In genomic region chr1:102852583-102852982, GRCh38 we compare ENCODE assay signal across 17 cellular contexts.
DNase-seq lines count a peak whose midpoint lies in the region; ATAC-seq and TF ChIP-seq lines count a peak whose summit lies in the region.
"Had no signal": no experiment of that assay in that cellular context is flagged by ENCODE, and none has a peak within 500 bp of the region (broad histone marks: within the 10 kb centered on the region; RNA-seq: fewer than 3 reads in every experiment).

No MANE protein-coding gene starts in this region.

- POLR2A ChIA-PET in IMR-90 (lab: Charles Lee; ENCODE audit: unreplicated experiment), result no interaction called here

- WGBS in IMR-90 (ENCODE audit: extremely low coverage in 2 of 2, insufficient read length in 1 of 2), 2 experiments, result no CpG with 5 or more reads among the region's 2 CpGs

- in situ Hi-C loops in IMR-90 (cut with MboI; ENCODE audit: low sequenced_read_pairs) (no loop called here), brain microvascular endothelial cell (cut with HindIII; ENCODE audit: low pct_ligation_motif_present, low sequenced_read_pairs) (no loop called here)

- ATAC-seq in IMR-90 (ENCODE audit: low read depth) (no peak), GM21526 (IDR thresholded peaks at IDR 0.05; ENCODE audit: low FRiP score, unreplicated experiment) (no peak)
- ATAC-seq: activated CD8-positive, alpha-beta T cell treated with anti-CD3 and anti-CD28 coated beads for 36 hours; upper lobe of right lung had no signal

- dilution Hi-C loops in IMR-90 (cut with HindIII; ENCODE audit: low sequenced_read_pairs, unreplicated experiment), result no loop called here

- intact Hi-C loops in IMR-90 (cut with micrococcal nuclease), result no loop called here

- H3K56ac ChIP-seq in IMR-90 (ENCODE audit: extremely low read depth, insufficient read depth, low read length), result no peak overlapping the region

- no peak overlapping the region; a peak in 1 of 4 replicates for H4K8ac ChIP-seq in IMR-90 (ENCODE audit: low read depth in 2 of 2, low read length in 2 of 2)

- no peak overlapping the region for H2AK9ac ChIP-seq in IMR-90 (replicated peaks; ENCODE audit: low read depth, low read length, poor library complexity)

- no peak overlapping the region for H2BK15ac ChIP-seq in IMR-90 (ENCODE audit: low read depth, low read length)

- H2BK20ac ChIP-seq in IMR-90 (ENCODE audit: low read depth, low read length), result peak overlapping the region; percentile 62; the same call in 1 of the 2 replicates

- TF ChIP-seq CTCF in IMR-90 (conservative IDR thresholded peaks at IDR 0.05; ENCODE audit: low read depth, low read length) (0 out of 2 replicates have a peak, but pooled peaks have one; percentile 16), brain microvascular endothelial cell (IDR thresholded peaks at IDR 0.05; ENCODE audit: low read depth, low read length, missing control alignments) (peak; percentile 33)

- DNase-seq in AG08396 (ENCODE audit: low spot score) (peak; percentile 18), IMR-90 (peak; percentile 18), brain microvascular endothelial cell (no peak), myocyte (ENCODE audit: low read depth) (peak; percentile 57), dedifferentiated amniotic fluid mesenchymal stem cell (ENCODE audit: extremely low spot score) (no peak), NCI-H2107 treated with DMSO at 0.1 percent for 48 hours (lab: John Stamatoyannopoulos, UW; ENCODE audit: unreplicated experiment) (no peak), NCI-H1417 treated with DMSO at 0.1 percent for 48 hours (lab: John Stamatoyannopoulos, UW) (no peak)
- DNase-seq: activated CD8-positive, alpha-beta T cell treated with anti-CD3 and anti-CD28 coated beads for 36 hours; activated naive CD8-positive, alpha-beta T cell treated with anti-CD3 and anti-CD28 coated beads, Interleukin-2, amount 10 ng/mL, durations not matched to agents 7 days and 5 days; activated T-cell treated with anti-CD3 and anti-CD28 coated beads, Interleukin-2, amount 50 U/mL, for 48 hours; Caco-2; NCI-H2081; posterior cingulate gyrus; stimulated activated CD4-positive, alpha-beta T cell treated with anti-CD3 and anti-CD28 coated beads, Interleukin-12 subunit alpha, Interleukin-12 subunit beta, amount 100 ng/mL, for 4 hours; stimulated activated naive CD4-positive, alpha-beta T cell treated with Interleukin-2 at 50 U/mL for 16 hours; upper lobe of right lung had no signal

- no peaks in the 10 kb centered on the region for H3K36me3 ChIP-seq in IMR-90 (ENCODE audit: control insufficient read depth, insufficient read depth, low read length)
- no peaks in the 10 kb centered on the region for H3K36me3 ChIP-seq in brain microvascular endothelial cell (replicated peaks)
- H3K36me3 ChIP-seq: upper lobe of right lung had no signal

- H3K9me3 ChIP-seq in IMR-90 (ENCODE audit: control insufficient read depth, insufficient read depth, low read length), result peaks cover 3% of the 10 kb centered on the region
- H3K9me3 ChIP-seq: Caco-2, upper lobe of right lung had no signal

- H4K91ac ChIP-seq in IMR-90 (ENCODE audit: insufficient read depth, low read depth, low read length), result no peak overlapping the region

- H2BK5ac ChIP-seq in IMR-90 (ENCODE audit: low read depth, low read length, poor library complexity, severe bottlenecking), result no peak overlapping the region

- H3K14ac ChIP-seq in IMR-90 (replicated peaks; ENCODE audit: low read depth, low read length), result peak overlapping the region; percentile 61; the same call in 1 of the 2 replicates

- no peak overlapping the region for H2AK5ac ChIP-seq in IMR-90 (ENCODE audit: low read depth, low read length)

- peaks cover 4% of the 10 kb centered on the region; the same call in 1 of the 2 replicates for H3K9me1 ChIP-seq in IMR-90 (ENCODE audit: insufficient read depth, low read length)

- TF ChIP-seq RAD21 in IMR-90 (IDR thresholded peaks at IDR 0.05; ENCODE audit: low read length), result no peak

- peak overlapping the region; percentile 42 for H2BK120ac ChIP-seq in IMR-90 (ENCODE audit: low read depth, low read length)

- H3K18ac ChIP-seq in IMR-90 (ENCODE audit: low read depth, low read length), result no peak overlapping the region

- H3K79me1 ChIP-seq in IMR-90 (ENCODE audit: low read depth in 1 of 2, low read length in 2 of 2), result no peaks in the 10 kb centered on the region

- H3K27ac ChIP-seq in IMR-90 (ENCODE audit: insufficient read depth, low read length), result no peak overlapping the region
- H3K27ac ChIP-seq in brain microvascular endothelial cell, result no peak overlapping the region
- H3K27ac ChIP-seq: upper lobe of right lung had no signal

- H4K20me1 ChIP-seq in IMR-90 (ENCODE audit: insufficient read depth, low read length), result no peaks in the 10 kb centered on the region

- TF ChIP-seq POLR2A in IMR-90 (IDR thresholded peaks at IDR 0.05; ENCODE audit: low read depth, low read length), result no peak

- H3K23ac ChIP-seq in IMR-90 (ENCODE audit: low read depth, low read length), result peak overlapping the region; percentile 40; the same call in 1 of the 2 replicates

- H3K4me1 ChIP-seq in IMR-90 (ENCODE audit: control insufficient read depth, insufficient read depth, low read length), result peaks cover 2% of the 10 kb centered on the region
- H3K4me1 ChIP-seq: upper lobe of right lung had no signal

- peak overlapping the region; percentile 38 for H2AFZ ChIP-seq in IMR-90 (replicated peaks; ENCODE audit: low read length, poor library complexity)

- H3K4me2 ChIP-seq in IMR-90 (ENCODE audit: low read depth, low read length), result no peak overlapping the region

- no peak overlapping the region for H3K9ac ChIP-seq in IMR-90 (ENCODE audit: low read depth, low read length)

- CTCF ChIA-PET in IMR-90 (lab: Yijun Ruan, JAX), result no interaction called here

- no TSS peak for BruUV-seq in IMR-90 (replicated peaks; lab: Mats Ljungman, UMichigan)

- peak overlapping the region; percentile 10; the same call in 1 of the 2 replicates for H4K5ac ChIP-seq in IMR-90 (ENCODE audit: low read depth, low read length)

- H3K4ac ChIP-seq in IMR-90 (ENCODE audit: low read depth, low read length), result peak overlapping the region; percentile 48

- no peak overlapping the region for H3K4me3 ChIP-seq in IMR-90 (ENCODE audit: insufficient read depth, low read depth, low read length)
- no peak overlapping the region for H3K4me3 ChIP-seq in brain microvascular endothelial cell (ENCODE audit: low read depth, low read length)
- H3K4me3 ChIP-seq: upper lobe of right lung had no signal

- H3K27me3 ChIP-seq in IMR-90 (ENCODE audit: control insufficient read depth, insufficient read depth, low read length) (no peaks in the 10 kb centered on the region), brain microvascular endothelial cell (replicated peaks) (no peaks in the 10 kb centered on the region)
- H3K27me3 ChIP-seq: upper lobe of right lung had no signal

TF ChIP-seq in IMR-90, 13 proteins besides CTCF, POLR2A, EP300 and RAD21:
- TF ChIP-seq CHD1 (IDR thresholded peaks at IDR 0.05; ENCODE audit: low read depth, low read length) (no peak), RFX5 (IDR thresholded peaks at IDR 0.05; ENCODE audit: low read depth, low read length) (no peak)

Comparison
In these comparisons a context has a peak if more than half of its experiments do, and no peak if none do; other contexts are left out.
1. DNase-seq: peak in AG08396 (single experiment), IMR-90 (single experiment) and myocyte (single experiment); none in brain microvascular endothelial cell (single experiment), dedifferentiated amniotic fluid mesenchymal stem cell (single experiment), NCI-H2107 treated with DMSO at 0.1 percent for 48 hours (single experiment) and NCI-H1417 treated with DMSO at 0.1 percent for 48 hours (single experiment).